18 cellular contexts compared by ENCODE assay signal in the genomic region with DNA sequence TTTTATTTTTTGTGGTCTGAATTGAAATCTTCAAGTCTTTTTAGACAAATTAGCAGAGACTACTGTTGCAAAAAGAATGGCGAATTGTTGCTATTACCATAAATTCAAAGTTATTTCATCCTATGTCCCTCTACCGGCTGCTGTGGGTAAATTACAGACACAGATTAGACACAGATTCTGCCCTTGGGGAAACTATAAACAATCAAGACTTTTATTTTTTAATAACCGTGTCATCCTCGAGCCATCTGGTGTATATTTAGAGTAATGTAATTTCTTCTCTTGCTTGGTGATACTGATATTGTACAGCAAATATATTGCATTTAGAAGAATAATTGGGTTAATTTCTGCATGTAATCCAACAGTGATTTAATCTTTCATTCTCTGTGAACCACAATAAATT.
A peak's percentile ranks its signal among the peaks of the same experiment; 100 is the strongest.
DNase-seq lines count a peak whose midpoint lies in the region; ATAC-seq and TF ChIP-seq lines count a peak whose summit lies in the region.
"Had no signal": no experiment of that assay in that cellular context is flagged by ENCODE, and none has a peak within 500 bp of the region (broad histone marks: within the 10 kb centered on the region; RNA-seq: fewer than 3 reads in every experiment).

No MANE protein-coding gene starts in this region.

- intact Hi-C loops in A673 (cut with micrococcal nuclease; ENCODE audit: unreplicated experiment), result no loop called here

- H3K4me2 ChIP-seq in fibroblast of lung (ENCODE audit: extremely low read depth, insufficient read depth, low read length), result no peak overlapping the region
- H3K4me2 ChIP-seq: GM23338 had no signal

- TF ChIP-seq CTCF in A673 (conservative IDR thresholded peaks at IDR 0.05; ENCODE audit: low read depth, low read length) (peak; percentile 27; the same call in 1 of the 2 replicates), fibroblast of lung (conservative IDR thresholded peaks at IDR 0.05 in 1 of 2, IDR thresholded peaks at IDR 0.05 in 1 of 2; ENCODE audit: low read depth in 1 of 2, low read length in 2 of 2) (peak; percentile 44 to 62), upper lobe of left lung (IDR thresholded peaks at IDR 0.05) (no peak)

- no peak for TF ChIP-seq EP300 in upper lobe of left lung (IDR thresholded peaks at IDR 0.05)

- TF ChIP-seq POLR2A in upper lobe of left lung (IDR thresholded peaks at IDR 0.05), result no peak

- H3K4me3 ChIP-seq in A673 (ENCODE audit: low read depth, low read length, poor library complexity, severe bottlenecking), result no peak overlapping the region
- no peak overlapping the region for H3K4me3 ChIP-seq in SJCRH30
- no peak overlapping the region for H3K4me3 ChIP-seq in fibroblast of lung (replicated peaks in 1 of 4; ENCODE audit: control extremely low read depth in 1 of 4, insufficient read depth in 1 of 4, low read depth in 3 of 4, low read length in 4 of 4)
- no peak overlapping the region for H3K4me3 ChIP-seq in upper lobe of left lung
- H3K4me3 ChIP-seq: GM23338, right lobe of liver had no signal

- POLR2A ChIA-PET in A673 (lab: Charles Lee; ENCODE audit: low non-redundant PET), result no interaction called here

- H3K9me3 ChIP-seq in A673 (ENCODE audit: low read depth, low read length, poor library complexity, severe bottlenecking) (no peaks in the 10 kb centered on the region), SJCRH30 (replicated peaks) (0 out of 2 replicates have a peak, but pooled peaks cover 5% of the 10 kb centered on the region), fibroblast of lung (ENCODE audit: control insufficient read depth, insufficient read depth, low read depth, low read length) (no peaks in the 10 kb centered on the region), upper lobe of left lung (peaks cover 0 to 5% (median 1%) of the 10 kb centered on the region in 4 donors)
- H3K9me3 ChIP-seq: right lobe of liver had no signal

- H3K9ac ChIP-seq in fibroblast of lung (ENCODE audit: insufficient read depth, low read length), result no peak overlapping the region

- 78 to 90% methylated on average over 4 of the region's 4 CpGs for WGBS in upper lobe of left lung, 2 donors

- CTCF ChIA-PET in A673 (lab: Charles Lee), result no interaction called here

- peak; percentile 17 for DNase-seq in A673 (ENCODE audit: low spot score)
- DNase-seq in ELR (ENCODE audit: low read depth), result peak; percentile 60
- peak; percentile 52 to 86 for DNase-seq in SJCRH30
- DNase-seq in fibroblast of lung (ENCODE audit: low read depth in 2 of 2), result peak in 1 of 2 donors; percentile 32
- DNase-seq in putamen (ENCODE audit: low spot score), result no peak
- DNase-seq in DMS79 treated with DMSO at 0.1 percent for 48 hours (lab: John Stamatoyannopoulos, UW), result no peak
- no peak for DNase-seq in upper lobe of left lung
- DNase-seq in kidney glomerular epithelial cell (lab: John Stamatoyannopoulos, UW), result no peak
- DNase-seq: activated CD8-positive, alpha-beta T cell treated with anti-CD3 and anti-CD28 coated beads, Interleukin-2, amount 10 ng/mL, durations not matched to agents 7 days and 5 days; caudate nucleus; effector CD4-positive, alpha-beta T cell; MV-4-11; NCI-H524 treated with DMSO at 0.1 percent for 48 hours; nucleus accumbens; right lobe of liver; T-cell; WERI-Rb-1 had no signal

- no peaks in the 10 kb centered on the region for H3K79me2 ChIP-seq in fibroblast of lung (ENCODE audit: control insufficient read depth, insufficient read depth, low read length)

- H3K27me3 ChIP-seq in A673 (replicated peaks; ENCODE audit: insufficient read depth, low read depth, low read length, poor library complexity) (no peaks in the 10 kb centered on the region), SJCRH30 (no peaks in the 10 kb centered on the region), fibroblast of lung (ENCODE audit: control insufficient read depth, insufficient read depth, low read length) (no peaks in the 10 kb centered on the region), upper lobe of left lung (no peaks in the 10 kb centered on the region)
- H3K27me3 ChIP-seq: right lobe of liver had no signal

- H3K27ac ChIP-seq in A673 (ENCODE audit: low read depth, low read length, poor library complexity, severe bottlenecking) (no peak overlapping the region), SJCRH30 (peak overlapping the region; percentile 85), fibroblast of lung (ENCODE audit: insufficient read depth, low read length) (no peak overlapping the region), upper lobe of left lung (no peak overlapping the region)
- H3K27ac ChIP-seq: right lobe of liver, WERI-Rb-1 had no signal

- no peak overlapping the region for H2AFZ ChIP-seq in fibroblast of lung (ENCODE audit: low read length)
- H2AFZ ChIP-seq: GM23338 had no signal

- H3K36me3 ChIP-seq in A673 (ENCODE audit: insufficient read depth, low read length, poor library complexity, severe bottlenecking) (no peaks in the 10 kb centered on the region), SJCRH30 (no peaks in the 10 kb centered on the region), fibroblast of lung (ENCODE audit: control insufficient read depth, insufficient read depth, low read length) (no peaks in the 10 kb centered on the region), upper lobe of left lung (no peaks in the 10 kb centered on the region)
- H3K36me3 ChIP-seq: right lobe of liver, WERI-Rb-1 had no signal

- H4K20me1 ChIP-seq in fibroblast of lung (ENCODE audit: control insufficient read depth, extremely low read depth, insufficient read depth, low read length), result no peaks in the 10 kb centered on the region

- no peaks in the 10 kb centered on the region for H3K4me1 ChIP-seq in A673 (ENCODE audit: insufficient read depth, low read length, poor library complexity, severe bottlenecking)
- peaks cover 25% of the 10 kb centered on the region for H3K4me1 ChIP-seq in SJCRH30
- no peaks in the 10 kb centered on the region for H3K4me1 ChIP-seq in fibroblast of lung (ENCODE audit: control insufficient read depth, extremely low read depth, insufficient read depth, low read length)
- H3K4me1 ChIP-seq in upper lobe of left lung, result no peaks in the 10 kb centered on the region
- H3K4me1 ChIP-seq: right lobe of liver had no signal

- no TSS peak for BruUV-seq in A673 (replicated peaks; lab: Mats Ljungman, UMichigan)

- ATAC-seq in upper lobe of left lung (ENCODE audit: low FRiP score in 2 of 2), result no peak
- ATAC-seq: activated CD8-positive, alpha-beta T cell treated with anti-CD3 and anti-CD28 coated beads, Interleukin-2, amount 10 ng/mL, durations not matched to agents 7 days and 5 days; GM23338; right lobe of liver; T-cell had no signal

Comparison
In these comparisons a context has a peak if more than half of its experiments do, and no peak if none do; other contexts are left out.
1. DNase-seq: peak in A673 (single experiment), ELR (single experiment) and SJCRH30 (2 of 2); none in putamen (single experiment), DMS79 treated with DMSO at 0.1 percent for 48 hours (single experiment), upper lobe of left lung (0 of 2) and kidney glomerular epithelial cell (single experiment).
2. CTCF ChIP-seq: peak in A673 (single experiment) and fibroblast of lung (2 of 2); none in upper lobe of left lung (0 of 6).